ENCODE assay signal across 15 cellular contexts in genomic region chr14:64998455-64998931, GRCh38. TPM values are rescaled to one million over a fixed set of nuclear protein-coding genes. Genes with fewer than 3 reads are reported as not detected.
A peak's percentile ranks its signal among the peaks of the same experiment; 100 is the strongest.
DNase-seq lines count a peak whose midpoint lies in the region; ATAC-seq, FAIRE-seq and TF ChIP-seq lines count a peak whose summit lies in the region.
"Had no signal": no experiment of that assay in that cellular context is flagged by ENCODE, and none has a peak within 500 bp of the region (broad histone marks: within the 10 kb centered on the region; RNA-seq: fewer than 3 reads in every experiment).

No MANE protein-coding gene starts in this region.

- no peaks in the 10 kb centered on the region for H3K9me3 Mint-ChIP-seq in mesothelial cell of epicardium
- H3K9me3 Mint-ChIP-seq: CD4-positive, alpha-beta T cell; T-cell had no signal

- peaks cover 27% of the 10 kb centered on the region for H3K4me1 ChIP-seq in adipocyte (ENCODE audit: control insufficient read depth, insufficient read depth, low read length)

- no peak overlapping the region for H3K4me3 ChIP-seq in adipocyte (ENCODE audit: low read length)
- H3K4me3 ChIP-seq: lung had no signal

- H3K9me3 ChIP-seq in adipocyte (ENCODE audit: control insufficient read depth, low read length), result no peaks in the 10 kb centered on the region

- no peak for TF ChIP-seq CTCF in mesothelial cell of epicardium (IDR thresholded peaks at IDR 0.05; ENCODE audit: unreplicated experiment)

- DNase-seq in GM18507 (ENCODE audit: extremely low spot score, insufficient read length, low read depth) (no peak), adipocyte (ENCODE audit: low read depth) (peak; percentile 42), mesothelial cell of epicardium (ENCODE audit: low spot score in 2 of 2, unreplicated experiment in 2 of 2) (no peak), NCI-H2171 (lab: John Stamatoyannopoulos, UW) (no peak), NCI-H1436 (lab: John Stamatoyannopoulos, UW) (no peak)
- no peak for DNase-seq in stimulated activated CD4-positive, alpha-beta T cell treated with anti-CD3 and anti-CD28 coated beads, Interleukin-15, amount 100 ng/mL, for 24 hours
- DNase-seq: activated effector memory CD4-positive, alpha-beta T cell treated with Interleukin-2 at 50 U/mL for 16 hours; caudate nucleus; CD4-positive, alpha-beta T cell; KG1; NCI-H2081; T-cell had no signal

- FAIRE-seq in GM18507 (lab: Jason Lieb, UNC), result peak; percentile 35

- no peak overlapping the region for H3K9ac ChIP-seq in adipocyte (ENCODE audit: low read length)

- peak overlapping the region; percentile 52 for H3K27ac Mint-ChIP-seq in mesothelial cell of epicardium
- H3K27ac Mint-ChIP-seq: CD4-positive, alpha-beta T cell; T-cell had no signal

- no peaks in the 10 kb centered on the region for H3K36me3 ChIP-seq in adipocyte (ENCODE audit: control insufficient read depth, insufficient read depth, low read length, severe bottlenecking)

- H3K4me1 Mint-ChIP-seq in mesothelial cell of epicardium, result peaks cover 67% of the 10 kb centered on the region

- H3K27me3 Mint-ChIP-seq in mesothelial cell of epicardium (ENCODE audit: low read depth), result no peaks in the 10 kb centered on the region
- H3K27me3 Mint-ChIP-seq: CD4-positive, alpha-beta T cell; T-cell had no signal

- no peak overlapping the region for H3K4me3 Mint-ChIP-seq in mesothelial cell of epicardium
- H3K4me3 Mint-ChIP-seq: CD4-positive, alpha-beta T cell; T-cell had no signal

- peak; percentile 42 for ATAC-seq in HG02870 (IDR thresholded peaks at IDR 0.05; ENCODE audit: unreplicated experiment)
- ATAC-seq: sciatic nerve, T-cell had no signal

- H3K27me3 ChIP-seq in adipocyte (replicated peaks; ENCODE audit: control insufficient read depth, insufficient read depth, low read length), result no peaks in the 10 kb centered on the region

- peaks cover under 1% of the 10 kb centered on the region for H3K36me3 Mint-ChIP-seq in mesothelial cell of epicardium

RNA-seq across cellular contexts. Expression of gene FNTB, which starts 11.8 kb away (rescaled TPM):
- 37.5 to 47.6 TPM (median 45.7 TPM) in 3 replicates for total RNA-seq in mesothelial cell of epicardium

RNA-seq across cellular contexts. Expression of gene RAB15, which starts 26.4 kb away (rescaled TPM):
- 23.1 to 25.0 TPM (median 24.5 TPM) in 3 replicates for total RNA-seq in mesothelial cell of epicardium

RNA-seq across cellular contexts. Expression of gene GPX2, which starts 55.9 kb away (rescaled TPM):
- total RNA-seq in mesothelial cell of epicardium, result 0.58 to 0.63 TPM (median 0.61 TPM) in 3 replicates
- total RNA-seq: CD4-positive, alpha-beta T cell; sciatic nerve had no signal
